In the genomic region with DNA sequence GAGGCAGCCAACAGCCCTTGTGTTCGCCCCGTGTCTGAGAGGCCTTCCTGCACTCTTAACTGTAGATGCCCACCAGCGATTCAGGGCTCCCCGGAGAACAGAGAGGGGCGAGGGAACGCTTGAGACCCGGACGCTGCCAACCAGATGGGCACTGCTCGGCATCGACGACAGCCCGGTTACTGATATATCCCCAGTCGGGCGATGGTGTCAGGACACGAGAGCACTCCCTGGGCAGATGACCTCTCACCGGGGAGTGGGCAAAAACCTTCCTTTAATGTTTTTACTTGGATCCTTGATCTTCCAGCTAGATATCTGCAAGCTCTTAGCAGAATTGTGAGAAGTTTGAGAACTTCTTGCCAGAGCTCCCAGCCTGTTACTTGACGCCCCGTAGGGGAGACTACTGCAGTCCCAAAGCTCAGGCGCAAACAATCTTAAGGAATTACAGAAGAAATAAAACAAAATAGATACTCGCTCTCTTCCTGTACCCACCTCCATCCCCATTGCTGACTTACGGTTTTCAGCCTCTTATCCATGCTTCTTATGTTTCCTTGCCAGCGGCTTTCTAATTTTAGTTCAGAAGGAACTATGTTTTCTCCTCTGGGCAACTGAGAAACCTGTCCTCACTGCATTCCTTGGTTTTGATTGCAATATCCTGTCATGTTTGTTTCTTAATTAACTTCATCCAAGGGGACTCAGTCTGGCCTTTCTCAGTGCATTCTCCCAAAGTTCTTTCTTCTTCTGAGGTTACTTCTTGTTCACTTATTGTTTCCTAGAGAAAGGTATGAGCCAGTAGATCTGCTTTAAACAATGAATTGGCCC, we compare ENCODE assay signal across 8 cellular contexts.
DNase-seq lines count a peak whose midpoint lies in the region; ATAC-seq and TF ChIP-seq lines count a peak whose summit lies in the region.

No MANE protein-coding gene starts in this region.

- H3K9me3 ChIP-seq in mucosa of rectum (ENCODE audit: control insufficient read depth in 2 of 2, low read length in 2 of 2) = no peaks in the 10 kb centered on the region

- H3K9me3 Mint-ChIP-seq in central memory CD8-positive, alpha-beta T cell = no peaks in the 10 kb centered on the region

- H3K27me3 ChIP-seq in mucosa of rectum (ENCODE audit: control insufficient read depth in 2 of 2, insufficient read depth in 2 of 2, low read length in 2 of 2) = no peaks in the 10 kb centered on the region

- H3K27ac Mint-ChIP-seq in central memory CD8-positive, alpha-beta T cell (ENCODE audit: low read depth) = peak overlapping the region; percentile 98

- peaks cover 4 to 12% of the 10 kb centered on the region in 2 donors for H3K4me1 ChIP-seq in mucosa of rectum (ENCODE audit: control insufficient read depth in 2 of 2, insufficient read depth in 2 of 2, low read length in 2 of 2)

- H3K36me3 Mint-ChIP-seq in central memory CD8-positive, alpha-beta T cell (ENCODE audit: insufficient read depth) = peaks cover 33% of the 10 kb centered on the region

- no peak for TF ChIP-seq CTCF in LNCaP clone FGC (IDR thresholded peaks at IDR 0.05; ENCODE audit: control insufficient read depth, extremely low read depth, insufficient read depth)

- peak overlapping the region; percentile 90 for H3K4me3 Mint-ChIP-seq in central memory CD8-positive, alpha-beta T cell

- peak overlapping the region; percentile 97 to 98 for H3K9ac ChIP-seq in mucosa of rectum (ENCODE audit: low read depth in 1 of 2, low read length in 2 of 2)

- peak; percentile 3 for ATAC-seq in central memory CD8-positive, alpha-beta T cell (replicated peaks; ENCODE audit: extremely low read depth, poor library complexity, severe bottlenecking)
- ATAC-seq in HG02798 (IDR thresholded peaks at IDR 0.05; ENCODE audit: poor library complexity, unreplicated experiment) = no peak

- DNase-seq in DMS 273 treated with DMSO at 0.1 percent for 48 hours (lab: John Stamatoyannopoulos, UW) (peak; percentile 30), LNCaP clone FGC (ENCODE audit: low read depth) (no peak), hepatic stellate cell (ENCODE audit: low spot score) (no peak), putamen (ENCODE audit: low spot score) (no peak), GOT3 (lab: John Stamatoyannopoulos, UW) (no peak)
- no peak for DNase-seq in central memory CD8-positive, alpha-beta T cell (ENCODE audit: low spot score in 2 of 2)

- H3K27me3 Mint-ChIP-seq in central memory CD8-positive, alpha-beta T cell = no peaks in the 10 kb centered on the region

- H3K36me3 ChIP-seq in mucosa of rectum (ENCODE audit: control insufficient read depth in 2 of 2, insufficient read depth in 2 of 2, low read length in 2 of 2) = peaks cover 12% of the 10 kb centered on the region in 2 donors

- H3K27ac ChIP-seq in mucosa of rectum (ENCODE audit: low read depth in 2 of 2, low read length in 2 of 2) = peak overlapping the region; percentile 97

- peaks cover 46% of the 10 kb centered on the region for H3K4me1 Mint-ChIP-seq in central memory CD8-positive, alpha-beta T cell

- peak overlapping the region; percentile 81 for H3K4me3 ChIP-seq in LNCaP clone FGC (ENCODE audit: low read depth, low read length)
- peak overlapping the region; percentile 95 to 97 for H3K4me3 ChIP-seq in mucosa of rectum (ENCODE audit: low read length in 2 of 2)
